29 cellular contexts compared by ENCODE assay signal in genomic region chr1:194161591-194161990, GRCh38.
"Had no signal": no experiment of that assay in that cellular context is flagged by ENCODE, and none has a peak within 500 bp of the region (broad histone marks: within the 10 kb centered on the region; RNA-seq: fewer than 3 reads in every experiment).

No MANE protein-coding gene starts in this region.

- ATAC-seq: activated naive CD8-positive, alpha-beta T cell treated with anti-CD3 and anti-CD28 coated beads, Interleukin-2, amount 50 U/mL, for 24 hours; activated T-cell treated with anti-CD3 and anti-CD28 coated beads, Interleukin-2, amount 50 U/mL, for 4 hours; foreskin keratinocyte; heart left ventricle; naive thymus-derived CD4-positive, alpha-beta T cell; right cardiac atrium; upper lobe of right lung had no signal

- H3K4me3 Mint-ChIP-seq: activated CD4-positive, alpha-beta memory T cell treated with anti-CD3 and anti-CD28 coated beads, Interleukin-2, amount 10 ng/mL, durations not matched to agents 7 days and 5 days; activated CD4-positive, alpha-beta T cell treated with anti-CD3 and anti-CD28 coated beads, Interleukin-2, amount 10 ng/mL, durations not matched to agents 7 days and 5 days; activated naive CD4-positive, alpha-beta T cell treated with anti-CD3 and anti-CD28 coated beads, Interleukin-2, amount 50 U/mL, for 24 hours; activated naive CD8-positive, alpha-beta T cell treated with anti-CD3 and anti-CD28 coated beads, Interleukin-2, amount 50 U/mL, for 24 hours; activated T-cell treated with anti-CD3 and anti-CD28 coated beads, Interleukin-2, amount 50 U/mL, for 4 hours; immature natural killer cell; memory B cell; naive thymus-derived CD4-positive, alpha-beta T cell; neural crest cell had no signal

- DNase-seq: activated CD4-positive, alpha-beta memory T cell treated with anti-CD3 and anti-CD28 coated beads, Interleukin-2, amount 10 ng/mL, durations not matched to agents 7 days and 5 days; activated CD4-positive, alpha-beta T cell treated with anti-CD3 and anti-CD28 coated beads, Interleukin-2, amount 10 ng/mL, durations not matched to agents 7 days and 5 days; activated CD4-positive, CD25-positive, alpha-beta regulatory T cell treated with anti-CD3 and anti-CD28 coated beads, Interleukin-2, amount 50 U/mL, for 72 hours; activated CD8-positive, alpha-beta memory T cell treated with anti-CD3 and anti-CD28 coated beads, Interleukin-2, amount 50 U/mL, for 48 hours; activated naive CD8-positive, alpha-beta T cell treated with anti-CD3 and anti-CD28 coated beads, Interleukin-2, amount 50 U/mL, for 24 hours; activated T-cell treated with anti-CD3 and anti-CD28 coated beads, Interleukin-2, amount 50 U/mL, for 4 hours; anterior cingulate cortex; cerebellar nuclear complex; dorsolateral prefrontal cortex; effector memory CD4-positive, alpha-beta T cell; foreskin keratinocyte; heart left ventricle; hypothalamus; immature natural killer cell; midbrain; naive thymus-derived CD4-positive, alpha-beta T cell; occipital lobe; right cardiac atrium; spleen; stimulated activated naive CD4-positive, alpha-beta T cell; T-helper 2 cell; tibial artery; upper lobe of right lung had no signal

- H3K9me3 ChIP-seq: suprapubic skin, upper lobe of right lung had no signal

- H3K36me3 ChIP-seq: heart left ventricle, spleen, suprapubic skin, tibial artery, upper lobe of right lung had no signal

- H3K9me3 Mint-ChIP-seq: activated naive CD8-positive, alpha-beta T cell treated with anti-CD3 and anti-CD28 coated beads, Interleukin-2, amount 50 U/mL, for 24 hours; activated T-helper 2 cell treated with anti-CD3 and anti-CD28 coated beads, Interferon-gamma antibody, Interleukin-2, Interleukin-4, amounts not matched to agents 10 μg/mL and 5 μg/mL and 100 μg/mL, durations not matched to agents 14 hours and 24 hours and 36 hours; neural crest cell had no signal

- H3K27me3 Mint-ChIP-seq: activated CD4-positive, alpha-beta memory T cell treated with anti-CD3 and anti-CD28 coated beads, Interleukin-2, amount 10 ng/mL, durations not matched to agents 7 days and 5 days; activated CD4-positive, alpha-beta T cell treated with anti-CD3 and anti-CD28 coated beads, Interleukin-2, amount 10 ng/mL, durations not matched to agents 7 days and 5 days; activated naive CD4-positive, alpha-beta T cell treated with anti-CD3 and anti-CD28 coated beads, Interleukin-2, amount 50 U/mL, for 24 hours; activated naive CD8-positive, alpha-beta T cell treated with anti-CD3 and anti-CD28 coated beads, Interleukin-2, amount 50 U/mL, for 24 hours; naive thymus-derived CD4-positive, alpha-beta T cell had no signal

- H3K4me1 Mint-ChIP-seq: activated CD4-positive, alpha-beta memory T cell treated with anti-CD3 and anti-CD28 coated beads, Interleukin-2, amount 10 ng/mL, durations not matched to agents 7 days and 5 days; activated CD4-positive, alpha-beta T cell treated with anti-CD3 and anti-CD28 coated beads, Interleukin-2, amount 10 ng/mL, durations not matched to agents 7 days and 5 days; activated naive CD8-positive, alpha-beta T cell treated with anti-CD3 and anti-CD28 coated beads, Interleukin-2, amount 50 U/mL, for 24 hours; immature natural killer cell; memory B cell; neural crest cell had no signal

- H3K4me1 ChIP-seq: foreskin keratinocyte, heart left ventricle, spleen, suprapubic skin, tibial artery, upper lobe of right lung had no signal

- H3K27ac ChIP-seq: coronary artery, dorsolateral prefrontal cortex, foreskin keratinocyte, heart left ventricle, spleen, suprapubic skin, tibial artery, upper lobe of right lung had no signal

- H3K27me3 ChIP-seq: dorsolateral prefrontal cortex, foreskin keratinocyte, heart left ventricle, spleen, suprapubic skin, tibial artery, upper lobe of right lung had no signal

- H3K4me3 ChIP-seq: coronary artery, dorsolateral prefrontal cortex, heart left ventricle, spleen, suprapubic skin, tibial artery, upper lobe of right lung had no signal

- H3K36me3 Mint-ChIP-seq: activated naive CD4-positive, alpha-beta T cell treated with anti-CD3 and anti-CD28 coated beads, Interleukin-2, amount 50 U/mL, for 24 hours; immature natural killer cell; memory B cell had no signal

- H3K27ac Mint-ChIP-seq: activated CD4-positive, alpha-beta memory T cell treated with anti-CD3 and anti-CD28 coated beads, Interleukin-2, amount 10 ng/mL, durations not matched to agents 7 days and 5 days; activated CD4-positive, alpha-beta T cell treated with anti-CD3 and anti-CD28 coated beads, Interleukin-2, amount 10 ng/mL, durations not matched to agents 7 days and 5 days; activated naive CD4-positive, alpha-beta T cell treated with anti-CD3 and anti-CD28 coated beads, Interleukin-2, amount 50 U/mL, for 24 hours; activated naive CD8-positive, alpha-beta T cell treated with anti-CD3 and anti-CD28 coated beads, Interleukin-2, amount 50 U/mL, for 24 hours; activated T-helper 2 cell treated with anti-CD3 and anti-CD28 coated beads, Interferon-gamma antibody, Interleukin-2, Interleukin-4, amounts not matched to agents 10 μg/mL and 5 μg/mL and 100 μg/mL, durations not matched to agents 14 hours and 24 hours and 36 hours; immature natural killer cell; memory B cell had no signal
